24 cellular contexts compared by ENCODE assay signal in the genomic region with DNA sequence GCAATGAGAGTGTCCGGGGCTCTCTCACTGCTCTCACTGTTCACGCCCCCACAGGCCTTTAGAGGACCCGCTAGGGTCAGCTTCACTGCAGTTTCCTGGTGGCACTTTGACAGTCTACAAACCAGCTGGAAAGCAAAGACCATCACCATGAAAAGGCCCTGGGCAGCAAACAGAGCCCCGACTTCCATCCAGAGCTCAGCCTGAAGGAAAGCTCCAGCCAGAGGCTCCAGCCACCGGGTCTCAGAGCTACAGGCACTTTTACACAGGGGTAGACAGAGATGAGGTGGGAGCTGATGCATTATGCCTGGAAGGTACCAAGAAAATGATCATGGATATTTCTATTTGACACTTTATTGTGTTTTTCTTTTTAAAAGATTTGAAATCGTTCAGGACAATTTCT.
A peak's percentile ranks its signal among the peaks of the same experiment; 100 is the strongest.
DNase-seq lines count a peak whose midpoint lies in the region; ATAC-seq, FAIRE-seq and TF ChIP-seq lines count a peak whose summit lies in the region.
"Had no signal": no experiment of that assay in that cellular context is flagged by ENCODE, and none has a peak within 500 bp of the region (broad histone marks: within the 10 kb centered on the region; RNA-seq: fewer than 3 reads in every experiment).

No MANE protein-coding gene starts in this region.

- H3K79me2 ChIP-seq in GM23338 (replicated peaks; ENCODE audit: insufficient read depth) = no peaks in the 10 kb centered on the region
- H3K79me2 ChIP-seq in osteoblast (ENCODE audit: insufficient read depth, low read length) = no peaks in the 10 kb centered on the region

- no peaks in the 10 kb centered on the region for H3K9me3 Mint-ChIP-seq in GM23338
- H3K9me3 Mint-ChIP-seq: activated T-helper 1 cell treated with anti-CD3 and anti-CD28 coated beads, Interleukin-12 subunit alpha, Interleukin-12 subunit beta, Interleukin-2, Interleukin-4 antibody, amounts not matched to agents 30 ng/mL and 10 ng/mL and 1 ng/mL, durations not matched to agents 14 hours and 24 hours and 36 hours; effector memory CD8-positive, alpha-beta T cell; T-cell had no signal

- H3K4me3 Mint-ChIP-seq in GM23338 = no peak overlapping the region
- H3K4me3 Mint-ChIP-seq: activated T-helper 1 cell treated with anti-CD3 and anti-CD28 coated beads, Interleukin-12 subunit alpha, Interleukin-12 subunit beta, Interleukin-2, Interleukin-4 antibody, amounts not matched to agents 30 ng/mL and 10 ng/mL and 1 ng/mL, durations not matched to agents 14 hours and 24 hours and 36 hours; B cell; effector memory CD8-positive, alpha-beta T cell; T-cell had no signal

- WGBS in esophagus squamous epithelium, 2 donors = 59 to 71% methylated on average over 6 of the region's 6 CpGs

- DNase-seq in GM23338 (ENCODE audit: low spot score) = no peak
- peak; percentile 46 to 65 for DNase-seq in SJCRH30
- no peak for DNase-seq in esophagus squamous epithelium (lab: John Stamatoyannopoulos, UW)
- DNase-seq in osteoblast (ENCODE audit: insufficient read length, low spot score, missing footprints) = peak; percentile 49
- DNase-seq in MV-4-11 (lab: John Stamatoyannopoulos, UW) = no peak
- no peak for DNase-seq in urothelium cell line (ENCODE audit: low spot score)
- DNase-seq in erythroblast (lab: John Stamatoyannopoulos, UW) = no peak
- DNase-seq in Peyer's patch = no peak
- DNase-seq: activated CD8-positive, alpha-beta memory T cell treated with anti-CD3 and anti-CD28 coated beads for 24 hours; central memory CD4-positive, alpha-beta T cell; effector memory CD8-positive, alpha-beta T cell; GF-D8; KG1; left colon; NCI-H82; stimulated activated CD4-positive, alpha-beta T cell treated with anti-CD3 and anti-CD28 coated beads, Interleukin-12 subunit alpha, Interleukin-12 subunit beta, amount 100 ng/mL, for 4 hours; T-cell; thyroid gland had no signal

- H3K9me3 ChIP-seq in SJCRH30 (replicated peaks) (no peaks in the 10 kb centered on the region), esophagus squamous epithelium (no peaks in the 10 kb centered on the region), osteoblast (ENCODE audit: low read depth, low read length) (no peaks in the 10 kb centered on the region), Peyer's patch (no peaks in the 10 kb centered on the region)
- H3K9me3 ChIP-seq: thyroid gland had no signal

- H2AFZ ChIP-seq in GM23338 (peak overlapping the region; percentile 29; the same call in 1 of the 2 replicates), osteoblast (ENCODE audit: low read length) (peak overlapping the region; percentile 84)

- H3K4me1 ChIP-seq in GM23338 (ENCODE audit: insufficient read depth) (no peaks in the 10 kb centered on the region; the same call in none of the 2 replicates), SJCRH30 (peaks cover 26% of the 10 kb centered on the region), esophagus squamous epithelium (peaks cover 0 to 20% (median 3%) of the 10 kb centered on the region in 3 donors), osteoblast (ENCODE audit: insufficient read depth, low read length) (peaks cover 37% of the 10 kb centered on the region), Peyer's patch (no peaks in the 10 kb centered on the region)
- H3K4me1 ChIP-seq: thyroid gland had no signal

- TF ChIP-seq POLR2A in esophagus squamous epithelium (IDR thresholded peaks at IDR 0.05) = no peak
- no peak for TF ChIP-seq POLR2A in erythroblast (IDR thresholded peaks at IDR 0.05; ENCODE audit: low read length)
- no peak for TF ChIP-seq POLR2A in Peyer's patch (IDR thresholded peaks at IDR 0.05)

- TF ChIP-seq CTCF in GM23338 (conservative IDR thresholded peaks at IDR 0.05; ENCODE audit: low read depth in 2 of 2) (no peak), esophagus squamous epithelium (IDR thresholded peaks at IDR 0.05) (no peak), osteoblast (IDR thresholded peaks at IDR 0.05; ENCODE audit: extremely low read depth, low read depth, low read length) (no peak), Peyer's patch (IDR thresholded peaks at IDR 0.05) (no peak)

- H3K27ac ChIP-seq in GM23338 (ENCODE audit: low read depth) (no peak overlapping the region), SJCRH30 (peak overlapping the region; percentile 73), esophagus squamous epithelium (peak overlapping the region in 3 of 4 donors; percentile 28 to 72 (median 69)), osteoblast (ENCODE audit: low read depth, low read length) (peak overlapping the region; percentile 94), Peyer's patch (peak overlapping the region in 2 of 4 donors; percentile 5 to 16)
- H3K27ac ChIP-seq: thyroid gland, VCaP had no signal

- H4K20me1 ChIP-seq in GM23338 (replicated peaks; ENCODE audit: insufficient read depth) (no peaks in the 10 kb centered on the region), osteoblast (ENCODE audit: insufficient read depth, low read length) (no peaks in the 10 kb centered on the region)

- ATAC-seq in GM23338 = peak; percentile 40
- ATAC-seq: effector memory CD8-positive, alpha-beta T cell; left colon; T-cell had no signal

- peaks cover 7% of the 10 kb centered on the region; the same call in 1 of the 2 replicates for H3K9me2 ChIP-seq in GM23338 (ENCODE audit: insufficient read depth)

- no peaks in the 10 kb centered on the region for H3K27me3 ChIP-seq in GM23338 (ENCODE audit: insufficient read depth)
- H3K27me3 ChIP-seq in SJCRH30 = no peaks in the 10 kb centered on the region
- H3K27me3 ChIP-seq in esophagus squamous epithelium = no peaks in the 10 kb centered on the region
- H3K27me3 ChIP-seq in osteoblast (ENCODE audit: insufficient read depth, low read length) = no peaks in the 10 kb centered on the region
- H3K27me3 ChIP-seq in Peyer's patch = no peaks in the 10 kb centered on the region
- H3K27me3 ChIP-seq: thyroid gland had no signal

- no peak for FAIRE-seq in urothelium cell line (lab: Jason Lieb, UNC)
- FAIRE-seq: D721Med, GM12892, RCC 7860 had no signal

- H3K36me3 ChIP-seq in GM23338 (ENCODE audit: insufficient read depth) = no peaks in the 10 kb centered on the region
- H3K36me3 ChIP-seq in SJCRH30 = no peaks in the 10 kb centered on the region
- H3K36me3 ChIP-seq in esophagus squamous epithelium = no peaks in the 10 kb centered on the region
- H3K36me3 ChIP-seq in osteoblast (ENCODE audit: insufficient read depth, low read length) = no peaks in the 10 kb centered on the region
- H3K36me3 ChIP-seq in Peyer's patch = no peaks in the 10 kb centered on the region
- H3K36me3 ChIP-seq: thyroid gland had no signal

- H3K4me3 ChIP-seq in GM23338 (no peak overlapping the region), SJCRH30 (peak overlapping the region; percentile 51), esophagus squamous epithelium (no peak overlapping the region), osteoblast (ENCODE audit: insufficient read depth, low read length) (peak overlapping the region; percentile 11), Peyer's patch (no peak overlapping the region)
- H3K4me3 ChIP-seq: thyroid gland had no signal

- H3K4me1 Mint-ChIP-seq in GM23338 = peaks cover 21% of the 10 kb centered on the region
- H3K4me1 Mint-ChIP-seq: B cell, T-cell had no signal

- H3K4me2 ChIP-seq in GM23338 = no peak overlapping the region
- no peak overlapping the region for H3K4me2 ChIP-seq in osteoblast (ENCODE audit: insufficient read depth, low read length)

- no peaks in the 10 kb centered on the region for H3K27me3 Mint-ChIP-seq in GM23338 (ENCODE audit: insufficient read depth, low read depth, poor library complexity)
- H3K27me3 Mint-ChIP-seq: B cell; effector memory CD8-positive, alpha-beta T cell; T-cell had no signal

- H3K36me3 Mint-ChIP-seq in GM23338 (ENCODE audit: low read depth) = no peaks in the 10 kb centered on the region
- H3K36me3 Mint-ChIP-seq: T-cell had no signal

- no peaks in the 10 kb centered on the region for H3F3A ChIP-seq in GM23338 (replicated peaks; ENCODE audit: low read depth)

- no peak overlapping the region for H3K27ac Mint-ChIP-seq in GM23338
- H3K27ac Mint-ChIP-seq: activated T-helper 1 cell treated with anti-CD3 and anti-CD28 coated beads, Interleukin-12 subunit alpha, Interleukin-12 subunit beta, Interleukin-2, Interleukin-4 antibody, amounts not matched to agents 30 ng/mL and 10 ng/mL and 1 ng/mL, durations not matched to agents 14 hours and 24 hours and 36 hours; B cell; effector memory CD8-positive, alpha-beta T cell; T-cell had no signal

- intact Hi-C loops in esophagus squamous epithelium (cut with DNase I) = no loop called here

TF ChIP-seq in GM23338, 12 proteins besides CTCF, POLR2A, EP300 and RAD21 (continues in another document):
- TF ChIP-seq, protein P1, sequence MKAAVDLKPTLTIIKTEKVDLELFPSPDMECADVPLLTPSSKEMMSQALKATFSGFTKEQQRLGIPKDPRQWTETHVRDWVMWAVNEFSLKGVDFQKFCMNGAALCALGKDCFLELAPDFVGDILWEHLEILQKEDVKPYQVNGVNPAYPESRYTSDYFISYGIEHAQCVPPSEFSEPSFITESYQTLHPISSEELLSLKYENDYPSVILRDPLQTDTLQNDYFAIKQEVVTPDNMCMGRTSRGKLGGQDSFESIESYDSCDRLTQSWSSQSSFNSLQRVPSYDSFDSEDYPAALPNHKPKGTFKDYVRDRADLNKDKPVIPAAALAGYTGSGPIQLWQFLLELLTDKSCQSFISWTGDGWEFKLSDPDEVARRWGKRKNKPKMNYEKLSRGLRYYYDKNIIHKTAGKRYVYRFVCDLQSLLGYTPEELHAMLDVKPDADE (IDR thresholded peaks at IDR 0.05) = no peak
- no peak for TF ChIP-seq ZNF114 (CRISPR knock-in tag; IDR thresholded peaks at IDR 0.05)
- no peak for TF ChIP-seq ZNF331 (CRISPR knock-in tag; IDR thresholded peaks at IDR 0.05; ENCODE audit: low read depth)
- TF ChIP-seq CREB1 (CRISPR knock-in tag; IDR thresholded peaks at IDR 0.05; ENCODE audit: low read depth) = no peak

Comparison
In these comparisons a context has a peak if more than half of its experiments do, and no peak if none do; other contexts are left out.
1. DNase-seq: peak in SJCRH30 (2 of 2) and osteoblast (single experiment); none in GM23338 (single experiment), esophagus squamous epithelium (single experiment), MV-4-11 (single experiment), urothelium cell line (single experiment), erythroblast (0 of 2) and Peyer's patch (0 of 3).
2. H3K4me3 ChIP-seq: peak in SJCRH30 (single experiment) and osteoblast (single experiment); none in GM23338 (single experiment), esophagus squamous epithelium (0 of 4) and Peyer's patch (0 of 4).